12 cellular contexts compared by ENCODE assay signal in the genomic region with DNA sequence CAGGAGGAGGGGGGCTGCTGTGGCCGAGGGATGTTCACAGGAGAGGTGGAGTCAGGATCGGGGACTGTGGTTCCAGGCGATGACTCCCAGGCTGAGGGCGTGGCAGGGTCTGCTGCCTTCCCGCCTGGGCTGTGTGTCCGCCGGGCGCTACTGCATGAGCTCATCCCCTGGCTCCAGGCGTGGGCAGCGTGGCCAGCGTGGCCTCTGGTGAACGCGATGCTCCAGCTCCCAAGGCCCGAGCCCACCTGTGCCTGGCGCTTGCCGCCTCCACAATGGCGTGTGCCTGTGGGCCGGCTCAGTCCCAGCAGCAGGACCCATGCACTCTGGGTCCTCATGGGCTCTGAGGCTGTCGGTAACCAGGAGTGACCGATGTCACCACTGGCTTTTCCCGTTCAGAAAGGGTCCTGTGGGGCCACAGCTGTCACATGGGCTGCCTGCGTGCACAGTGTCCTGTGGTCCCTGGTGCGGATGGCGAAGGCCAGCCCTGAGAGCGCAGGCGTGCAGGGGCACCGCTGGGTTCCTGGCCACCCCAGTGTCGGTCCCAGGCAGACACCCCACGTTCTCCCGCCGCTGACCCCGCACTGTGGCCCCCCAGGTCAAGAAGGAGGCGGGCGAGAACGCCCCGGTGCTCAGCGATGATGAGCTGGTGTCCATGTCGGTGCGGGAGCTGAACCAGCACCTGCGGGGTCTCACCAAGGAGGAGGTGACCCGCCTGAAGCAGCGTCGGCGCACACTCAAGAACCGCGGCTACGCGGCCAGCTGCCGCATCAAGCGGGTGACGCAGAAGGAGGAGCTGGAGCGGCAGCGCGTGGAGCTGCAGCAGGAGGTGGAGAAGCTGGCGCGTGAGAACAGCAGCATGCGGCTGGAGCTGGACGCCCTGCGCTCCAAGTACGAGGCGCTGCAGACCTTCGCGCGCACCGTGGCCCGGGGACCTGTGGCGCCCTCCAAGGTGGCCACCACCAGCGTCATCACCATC. TPM values are rescaled to one million over a fixed set of nuclear protein-coding genes. Genes with fewer than 3 reads are reported as not detected.
A peak's percentile ranks its signal among the peaks of the same experiment; 100 is the strongest.
DNase-seq lines count a peak whose midpoint lies in the region; ATAC-seq and TF ChIP-seq lines count a peak whose summit lies in the region.
"Had no signal": no experiment of that assay in that cellular context is flagged by ENCODE, and none has a peak within 500 bp of the region (broad histone marks: within the 10 kb centered on the region; RNA-seq: fewer than 3 reads in every experiment).

No MANE protein-coding gene starts in this region.

- H3K36me3 Mint-ChIP-seq in Calu3 (ENCODE audit: insufficient read depth, unreplicated experiment) (peaks cover 100% of the 10 kb centered on the region), chondrocyte (ENCODE audit: low read depth) (peaks cover 3% of the 10 kb centered on the region), osteocyte (ENCODE audit: unreplicated experiment) (peaks cover 11% of the 10 kb centered on the region)
- H3K36me3 Mint-ChIP-seq: immature natural killer cell, WTC11 had no signal

- CTCF ChIA-PET in Calu3 (lab: Charles Lee) = interaction anchor here (2.4 kb wide), 1 partner anchor 16 kb away, joined by 9 read pairs; a partner anchor contains a TSS

- no peak for TF ChIP-seq CTCF in Calu3 (IDR thresholded peaks at IDR 0.05; ENCODE audit: unreplicated experiment)
- no peak for TF ChIP-seq CTCF in chondrocyte (IDR thresholded peaks at IDR 0.05)
- TF ChIP-seq CTCF in osteocyte (IDR thresholded peaks at IDR 0.05) = no peak

- no peak for ATAC-seq in GM21423 (IDR thresholded peaks at IDR 0.05; ENCODE audit: unreplicated experiment)
- ATAC-seq: WTC11 had no signal

- no peak for DNase-seq in Calu3
- no peak for DNase-seq in chondrocyte (ENCODE audit: low spot score)
- no peak for DNase-seq in osteocyte (ENCODE audit: extremely low spot score, unreplicated experiment)
- no peak for DNase-seq in OCI-M1 (lab: John Stamatoyannopoulos, UW)
- no peak for DNase-seq in kidney glomerular epithelial cell (lab: John Stamatoyannopoulos, UW)
- DNase-seq: activated naive CD4-positive, alpha-beta T cell; effector CD8-positive, alpha-beta T cell; immature natural killer cell; NCI-H2081; occipital lobe had no signal

- H3K4me1 Mint-ChIP-seq in Calu3 (ENCODE audit: low read depth, unreplicated experiment) (peaks cover 35% of the 10 kb centered on the region), chondrocyte (ENCODE audit: low read depth) (peaks cover 19% of the 10 kb centered on the region), osteocyte (ENCODE audit: unreplicated experiment) (peaks cover 28% of the 10 kb centered on the region)

- H3K27me3 Mint-ChIP-seq in Calu3 (ENCODE audit: unreplicated experiment) (no peaks in the 10 kb centered on the region), chondrocyte (ENCODE audit: low read depth) (no peaks in the 10 kb centered on the region), osteocyte (ENCODE audit: unreplicated experiment) (no peaks in the 10 kb centered on the region)

- BruUV-seq in Calu3 (replicated peaks; lab: Mats Ljungman, UMichigan) = no TSS peak

- H3K4me3 Mint-ChIP-seq in Calu3 (ENCODE audit: low read depth, unreplicated experiment) (peak overlapping the region; percentile 85), chondrocyte (ENCODE audit: unreplicated experiment) (peak overlapping the region; percentile 61), osteocyte (ENCODE audit: unreplicated experiment) (no peak overlapping the region)
- H3K4me3 Mint-ChIP-seq: immature natural killer cell, WTC11 had no signal

- H3K27ac Mint-ChIP-seq in Calu3 (ENCODE audit: unreplicated experiment) (peak overlapping the region; percentile 98), chondrocyte (ENCODE audit: unreplicated experiment) (peak overlapping the region; percentile 77), osteocyte (ENCODE audit: unreplicated experiment) (peak overlapping the region; percentile 47)
- H3K27ac Mint-ChIP-seq: WTC11 had no signal

- no peaks in the 10 kb centered on the region for H3K9me3 Mint-ChIP-seq in Calu3 (ENCODE audit: low read depth, unreplicated experiment)
- no peaks in the 10 kb centered on the region for H3K9me3 Mint-ChIP-seq in chondrocyte (ENCODE audit: low read depth)
- no peaks in the 10 kb centered on the region for H3K9me3 Mint-ChIP-seq in osteocyte (ENCODE audit: unreplicated experiment)
- H3K9me3 Mint-ChIP-seq: immature natural killer cell, WTC11 had no signal

- intact Hi-C loops in Calu3 (cut with micrococcal nuclease; ENCODE audit: unreplicated experiment) = no loop called here

RNA-seq across cellular contexts. Expression of a gene that starts 9.1 kb away (rescaled TPM):
- total RNA-seq in Calu3 (2022) (105 and 113 TPM in 2 replicates), chondrocyte (21.4 to 36.1 TPM (median 35.9 TPM) in 3 replicates), osteocyte (19.9 and 23.0 TPM in 2 replicates)

RNA-seq across cellular contexts. Expression of a gene that starts 16.4 kb away (rescaled TPM):
- total RNA-seq in Calu3 (2022) (61.9 and 75.8 TPM in 2 replicates), chondrocyte (0.07 to 0.22 TPM (median 0.15 TPM) in 3 replicates), osteocyte (0.27 and 0.29 TPM in 2 replicates)
- total RNA-seq: occipital lobe had no signal

RNA-seq across cellular contexts. Expression of a gene that starts 30.2 kb away (rescaled TPM):
- total RNA-seq in Calu3 (2022) (64.0 and 67.2 TPM in 2 replicates), chondrocyte (29.9 to 31.9 TPM (median 31.7 TPM) in 3 replicates), osteocyte (25.6 and 28.9 TPM in 2 replicates)

RNA-seq across cellular contexts. Expression of a gene that starts 35.4 kb away (rescaled TPM):
- total RNA-seq in Calu3 (2022) = 177 and 192 TPM in 2 replicates
- 74.8 to 94.4 TPM (median 80.4 TPM) in 3 replicates for total RNA-seq in chondrocyte
- total RNA-seq in osteocyte = 111 and 121 TPM in 2 replicates

Comparison
In these comparisons a context has a peak if more than half of its experiments do, and no peak if none do; other contexts are left out.
1. H3K27ac Mint-ChIP-seq: peak in every context shown above with its lines; median percentile 98 in Calu3; 77 in chondrocyte; 47 in osteocyte.
2. RNA of a gene that starts 16.4 kb away (total RNA-seq): 61.9 to 75.8 TPM in Calu3; 0.27 to 0.29 TPM in osteocyte and 0.07 to 0.22 TPM in chondrocyte; every median in the first group is over 10 times any median in the second.